ENCODE assay signal across 8 cellular contexts in the genomic region with DNA sequence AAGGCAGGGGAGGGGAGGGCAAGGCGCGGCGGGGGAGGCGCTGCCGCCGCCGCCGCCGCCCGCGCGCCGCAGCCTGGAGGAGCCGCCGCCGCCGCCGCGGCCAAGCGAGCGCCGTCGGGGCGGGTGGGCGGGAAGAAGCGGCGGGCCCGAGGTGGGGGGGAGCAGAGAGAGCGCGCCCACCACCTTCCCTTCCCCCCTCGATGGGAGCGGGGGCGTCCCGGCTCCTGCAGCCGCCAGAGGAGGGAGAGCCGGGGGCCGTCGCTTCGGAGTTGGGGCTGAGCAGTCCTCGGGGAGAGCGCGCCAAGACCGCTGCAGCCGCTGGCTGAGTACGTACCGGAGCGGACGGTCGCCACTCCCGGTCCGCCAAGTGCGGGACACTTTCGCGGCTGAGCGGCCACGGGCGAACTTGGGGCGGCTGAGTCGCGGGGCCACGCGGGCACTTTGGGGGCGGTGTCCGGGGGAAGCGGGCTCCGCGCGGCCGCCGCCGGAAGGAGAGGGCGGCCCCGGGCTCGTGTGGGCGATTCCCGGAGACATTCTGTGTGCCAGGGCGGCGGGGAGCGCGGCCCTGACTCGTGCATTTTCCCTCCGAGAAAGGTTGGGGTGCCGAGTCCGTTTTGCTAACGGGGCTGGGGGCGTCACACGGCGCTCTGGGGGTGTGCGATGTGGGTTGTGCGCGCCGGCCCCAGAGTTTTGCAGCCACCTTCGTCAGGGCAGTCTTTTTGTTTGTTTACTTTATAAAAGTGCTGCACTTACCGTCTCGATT. TPM values are rescaled to one million over a fixed set of nuclear protein-coding genes. Genes with fewer than 3 reads are reported as not detected.
DNase-seq lines count a peak whose midpoint lies in the region; ATAC-seq and TF ChIP-seq lines count a peak whose summit lies in the region.

A gene with protein sequence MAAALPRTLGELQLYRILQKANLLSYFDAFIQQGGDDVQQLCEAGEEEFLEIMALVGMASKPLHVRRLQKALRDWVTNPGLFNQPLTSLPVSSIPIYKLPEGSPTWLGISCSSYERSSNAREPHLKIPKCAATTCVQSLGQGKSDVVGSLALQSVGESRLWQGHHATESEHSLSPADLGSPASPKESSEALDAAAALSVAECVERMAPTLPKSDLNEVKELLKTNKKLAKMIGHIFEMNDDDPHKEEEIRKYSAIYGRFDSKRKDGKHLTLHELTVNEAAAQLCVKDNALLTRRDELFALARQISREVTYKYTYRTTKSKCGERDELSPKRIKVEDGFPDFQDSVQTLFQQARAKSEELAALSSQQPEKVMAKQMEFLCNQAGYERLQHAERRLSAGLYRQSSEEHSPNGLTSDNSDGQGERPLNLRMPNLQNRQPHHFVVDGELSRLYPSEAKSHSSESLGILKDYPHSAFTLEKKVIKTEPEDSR (plus strand): TSS at position 49 of the 763 bp plus-strand sequence. CDS start 10,094 bp downstream, outside the sequence.

- H3K27me3 Mint-ChIP-seq in CD8-positive, alpha-beta memory T cell, result no peaks in the 10 kb centered on the region

- peak; percentile 56 for ATAC-seq in GM19455 (IDR thresholded peaks at IDR 0.05; ENCODE audit: unreplicated experiment)

- intact Hi-C loops in T-helper 1 cell treated with Interleukin-12 subunit alpha and Interleukin-12 subunit beta and Interleukin-4 antibody, amounts not matched to agents 30 ng/mL and 1 ng/mL, for 36 hours (cut with micrococcal nuclease), result loop anchor here (1.0 to 2.0 kb wide), 7 partner anchors 8 to 1030 kb away; a partner anchor contains a TSS

- no peaks in the 10 kb centered on the region for H3K27me3 ChIP-seq in CD8-positive, alpha-beta memory T cell (ENCODE audit: insufficient read depth, low read length, poor library complexity, severe bottlenecking)
- no peaks in the 10 kb centered on the region for H3K27me3 ChIP-seq in HL-60 (ENCODE audit: insufficient read depth, poor library complexity, severe bottlenecking)

- H3K36me3 ChIP-seq in CD8-positive, alpha-beta memory T cell (ENCODE audit: insufficient read depth, low read length), result no peaks in the 10 kb centered on the region

- peaks cover 27 to 49% (median 36%) of the 10 kb centered on the region in 3 donors for H3K4me1 Mint-ChIP-seq in CD8-positive, alpha-beta memory T cell

- H3K27ac ChIP-seq in CD8-positive, alpha-beta memory T cell (ENCODE audit: low read depth, low read length), result peak within 1 kb of the TSS; percentile 79
- peak within 1 kb of the TSS; percentile 86 for H3K27ac ChIP-seq in HL-60 (replicated peaks)
- H3K27ac ChIP-seq in angular gyrus (ENCODE audit: low read depth, low read length), result peak within 1 kb of the TSS; percentile 83

- no peaks in the 10 kb centered on the region for H3K9me3 ChIP-seq in CD8-positive, alpha-beta memory T cell (ENCODE audit: low read length)

- CTCF ChIA-PET in CD8-positive, alpha-beta memory T cell (lab: Charles Lee), result interaction anchor here (1.0 to 1.9 kb wide), 3 partner anchors 14 to 116 kb away, joined by 3 to 6 read pairs (median 5); no protein-coding TSS in a partner anchor

- DNase-seq in CD8-positive, alpha-beta memory T cell, result peak; percentile 52 to 74 (median 65)
- DNase-seq in HL-60 (ENCODE audit: low read depth in 1 of 2, low spot score in 1 of 2) (peak in 1 of 2 experiments; percentile 32), hypothalamus (lab: John Stamatoyannopoulos, UW) (peak in 38 of 51 donors; percentile 21 to 83 (median 62)), skeletal muscle cell (ENCODE audit: low read depth) (no peak), superior temporal gyrus (ENCODE audit: extremely low spot score) (no peak)

- peak within 1 kb of the TSS; percentile 93 for H3K4me3 ChIP-seq in CD8-positive, alpha-beta memory T cell (ENCODE audit: low read length)
- peak within 1 kb of the TSS; percentile 76 for H3K4me3 ChIP-seq in HL-60 (replicated peaks; ENCODE audit: insufficient read depth, low read length)
- H3K4me3 ChIP-seq in skeletal muscle cell (ENCODE audit: low read depth, low read length), result peak within 1 kb of the TSS; percentile 88

- POLR2A ChIA-PET in CD8-positive, alpha-beta memory T cell (lab: Charles Lee), result interaction anchor here (0.6 to 2.2 kb wide), 4 partner anchors 115 to 291 kb away, joined by 3 to 9 read pairs (median 4); no protein-coding TSS in a partner anchor

- H3K36me3 Mint-ChIP-seq in CD8-positive, alpha-beta memory T cell, result peaks cover 0 to 10% (median 0%) of the 10 kb centered on the region in 3 donors

- peak within 1 kb of the TSS; percentile 92 to 97 (median 97) for H3K4me3 Mint-ChIP-seq in CD8-positive, alpha-beta memory T cell

- TF ChIP-seq CTCF in HL-60 (IDR thresholded peaks at IDR 0.05; ENCODE audit: insufficient read depth, low read length), result no peak

- H3K4me1 ChIP-seq in CD8-positive, alpha-beta memory T cell (ENCODE audit: insufficient read depth, low read length), result peaks cover 13% of the 10 kb centered on the region

- no peaks in the 10 kb centered on the region for H3K9me3 Mint-ChIP-seq in CD8-positive, alpha-beta memory T cell

- H3K27ac Mint-ChIP-seq in CD8-positive, alpha-beta memory T cell, result peak within 1 kb of the TSS; percentile 92 to 97 (median 95)

RNA-seq across cellular contexts. Expression of the gene that starts here (rescaled TPM):
- 10 to 100 TPM; 29.8 to 35.1 TPM for total RNA-seq in CD8-positive, alpha-beta memory T cell
- polyA plus RNA-seq in CD8-positive, alpha-beta memory T cell, result 3.9 TPM
- total RNA-seq in T-helper 1 cell treated with Interleukin-12 subunit alpha and Interleukin-12 subunit beta and Interleukin-4 antibody, amounts not matched to agents 30 ng/mL and 1 ng/mL, for 36 hours, result 30.7 and 37.7 TPM in 2 replicates

Comparison
In these comparisons a context has a peak if more than half of its experiments do, and no peak if none do; other contexts are left out.
1. DNase-seq: peak in CD8-positive, alpha-beta memory T cell (5 of 5) and hypothalamus (38 of 51); none in skeletal muscle cell (single experiment) and superior temporal gyrus (single experiment).
2. Peak in every context shown above with its lines, with median percentiles within 50 percentile points of each other: H3K27ac ChIP-seq and H3K4me3 ChIP-seq.